Comparison of ENCODE assay signal across 23 cellular contexts in genomic region chr2:75317801-75318200, GRCh38.
DNase-seq lines count a peak whose midpoint lies in the region; FAIRE-seq and TF ChIP-seq lines count a peak whose summit lies in the region.
"Had no signal": no experiment of that assay in that cellular context is flagged by ENCODE, and none has a peak within 500 bp of the region (broad histone marks: within the 10 kb centered on the region; RNA-seq: fewer than 3 reads in every experiment).

No MANE protein-coding gene starts in this region.

- no peaks in the 10 kb centered on the region for H3K9me3 ChIP-seq in HAP-1
- no peaks in the 10 kb centered on the region for H3K9me3 ChIP-seq in colonic mucosa
- no peaks in the 10 kb centered on the region for H3K9me3 ChIP-seq in SJCRH30 (replicated peaks)
- H3K9me3 ChIP-seq: A549; BE2C; BLaER1 treated with 17β-estradiol and CSF1 and Interleukin-3, amounts not matched to agents 10 nM and 100 nM had no signal

- peak; percentile 16 for FAIRE-seq in GM12891 (lab: Jason Lieb, UNC)
- FAIRE-seq: A549, D721Med, GM12878, GM18507, H54 had no signal

- intact Hi-C loops in colonic mucosa (cut with DNase I): no loop called here

- H3K4me1 ChIP-seq in HAP-1: no peaks in the 10 kb centered on the region
- no peaks in the 10 kb centered on the region for H3K4me1 ChIP-seq in colonic mucosa
- peaks cover 4% of the 10 kb centered on the region for H3K4me1 ChIP-seq in SJCRH30
- H3K4me1 ChIP-seq: A549, BE2C had no signal

- no peak overlapping the region for H3K9ac ChIP-seq in colonic mucosa (ENCODE audit: low read depth in 2 of 2, low read length in 2 of 2)
- H3K9ac ChIP-seq: BLaER1 treated with 17β-estradiol and CSF1 and Interleukin-3, amounts not matched to agents 10 nM and 100 nM had no signal

- H3K27me3 ChIP-seq in HAP-1 (ENCODE audit: low read depth) (no peaks in the 10 kb centered on the region), colonic mucosa (no peaks in the 10 kb centered on the region), SJCRH30 (no peaks in the 10 kb centered on the region)
- H3K27me3 ChIP-seq: BE2C; BLaER1 treated with 17β-estradiol and CSF1 and Interleukin-3, amounts not matched to agents 10 nM and 100 nM had no signal

- no peak for DNase-seq in GM12891 (ENCODE audit: insufficient read length, low spot score)
- DNase-seq in NCI-H524 (lab: John Stamatoyannopoulos, UW): peak; percentile 8 to 66
- DNase-seq in myocyte (ENCODE audit: low read depth): peak; percentile 61
- DNase-seq in HAP-1 (ENCODE audit: low spot score in 2 of 2): no peak
- no peak for DNase-seq in colonic mucosa
- no peak for DNase-seq in SJCRH30
- DNase-seq: 8988T; ACHN; AML-193; BE2C; CD4-positive, alpha-beta T cell; CD8-positive, alpha-beta memory T cell; DMS 273 treated with DMSO at 0.1 percent for 48 hours; DMS79; GDM1; GOT3; HCEC 1CT had no signal

- no peaks in the 10 kb centered on the region for H3K36me3 ChIP-seq in HAP-1 (replicated peaks)
- H3K36me3 ChIP-seq in colonic mucosa: no peaks in the 10 kb centered on the region
- no peaks in the 10 kb centered on the region for H3K36me3 ChIP-seq in SJCRH30
- H3K36me3 ChIP-seq: BE2C; BLaER1 treated with 17β-estradiol and CSF1 and Interleukin-3, amounts not matched to agents 10 nM and 100 nM had no signal

- no peak for TF ChIP-seq POLR2A in GM12891 (IDR thresholded peaks at IDR 0.05; ENCODE audit: low read depth, low read length)

- in situ Hi-C loops in HAP-1 (cut with MboI; ENCODE audit: low sequenced_read_pairs): no loop called here

- no peak overlapping the region for H3K27ac ChIP-seq in colonic mucosa
- H3K27ac ChIP-seq in SJCRH30: no peak overlapping the region
- H3K27ac ChIP-seq: A549; BLaER1 treated with 17β-estradiol and CSF1 and Interleukin-3, amounts not matched to agents 10 nM and 100 nM had no signal

- H3K4me3 ChIP-seq in HAP-1 (no peak overlapping the region), colonic mucosa (no peak overlapping the region), SJCRH30 (no peak overlapping the region)
- H3K4me3 ChIP-seq: A549; BLaER1 treated with 17β-estradiol and CSF1 and Interleukin-3, amounts not matched to agents 10 nM and 100 nM; GM12878 had no signal

- no peak for TF ChIP-seq CTCF in colonic mucosa (IDR thresholded peaks at IDR 0.05)

TF ChIP-seq in GM12891, 5 proteins besides CTCF, POLR2A, EP300 and RAD21:
- TF ChIP-seq SPI1 (IDR thresholded peaks at IDR 0.05; ENCODE audit: low read depth, low read length): no peak
- no peak for TF ChIP-seq POU2F2 (IDR thresholded peaks at IDR 0.05; ENCODE audit: low read depth, low read length)
- TF ChIP-seq TAF1 (IDR thresholded peaks at IDR 0.05; ENCODE audit: low read depth, low read length): no peak
- no peak for TF ChIP-seq POLR2AphosphoS5 (IDR thresholded peaks at IDR 0.05; ENCODE audit: low read depth, low read length)
- no peak for TF ChIP-seq PAX5 (IDR thresholded peaks at IDR 0.05; ENCODE audit: insufficient read depth, low read length, severe bottlenecking)

Comparison
In these comparisons a context has a peak if more than half of its experiments do, and no peak if none do; other contexts are left out.
1. DNase-seq: peak in NCI-H524 (2 of 2) and myocyte (single experiment); none in GM12891 (single experiment), HAP-1 (0 of 2), colonic mucosa (single experiment) and SJCRH30 (0 of 2).